Comparison of ENCODE assay signal across 16 cellular contexts in genomic region chrX:98357146-98357545, GRCh38.
DNase-seq lines count a peak whose midpoint lies in the region; ATAC-seq and TF ChIP-seq lines count a peak whose summit lies in the region.
"Had no signal": no experiment of that assay in that cellular context is flagged by ENCODE, and none has a peak within 500 bp of the region (broad histone marks: within the 10 kb centered on the region; RNA-seq: fewer than 3 reads in every experiment).

No MANE protein-coding gene starts in this region.

- no peaks in the 10 kb centered on the region for H3K27me3 ChIP-seq in foreskin keratinocyte

- H3K27ac ChIP-seq in foreskin keratinocyte, result no peak overlapping the region
- H3K27ac ChIP-seq: 22Rv1, SK-N-MC had no signal

- no peak for ATAC-seq in foreskin keratinocyte
- ATAC-seq: Panc1, Right ventricle myocardium inferior had no signal

- TF ChIP-seq CTCF in foreskin keratinocyte (conservative IDR thresholded peaks at IDR 0.05), result no peak

- intact Hi-C loops in posterior cingulate gyrus (cut with DNase I), result no loop called here

- no peaks in the 10 kb centered on the region for H3K4me1 ChIP-seq in foreskin keratinocyte
- H3K4me1 ChIP-seq: Caco-2 had no signal

- DNase-seq in DMS 273 (lab: John Stamatoyannopoulos, UW; ENCODE audit: unreplicated experiment) (peak; percentile 77), DMS 273 treated with DMSO at 0.1 percent for 48 hours (lab: John Stamatoyannopoulos, UW) (no peak), NAMALWA (ENCODE audit: low spot score) (peak; percentile 6), NCI-H2171 treated with DMSO at 0.1 percent for 48 hours (lab: John Stamatoyannopoulos, UW) (peak; percentile 29), foreskin keratinocyte (peak; percentile 31 to 55), HuH-7.5 (ENCODE audit: low spot score) (no peak), RPMI8226 (no peak), posterior cingulate gyrus (no peak)
- DNase-seq: Caco-2; CD4-positive, CD25-positive, alpha-beta regulatory T cell; DMS79 treated with DMSO at 0.1 percent for 48 hours; H9 had no signal

Comparison
In these comparisons a context has a peak if more than half of its experiments do, and no peak if none do; other contexts are left out.
1. DNase-seq: peak in DMS 273 (single experiment), NAMALWA (single experiment), NCI-H2171 treated with DMSO at 0.1 percent for 48 hours (single experiment) and foreskin keratinocyte (2 of 2); none in DMS 273 treated with DMSO at 0.1 percent for 48 hours (single experiment), HuH-7.5 (single experiment), RPMI8226 (single experiment) and posterior cingulate gyrus (0 of 10).